In genomic region chr4:105455998-105456397, GRCh38 we compare ENCODE assay signal across 16 cellular contexts.
"Had no signal": no experiment of that assay in that cellular context is flagged by ENCODE, and none has a peak within 500 bp of the region (broad histone marks: within the 10 kb centered on the region; RNA-seq: fewer than 3 reads in every experiment).

No MANE protein-coding gene starts in this region.

- H3K4me3 ChIP-seq: ascending aorta, lung, sigmoid colon, thoracic aorta, vagina had no signal

- ATAC-seq: activated CD8-positive, alpha-beta T cell treated with anti-CD3 and anti-CD28 coated beads for 36 hours; natural killer cell had no signal

- H3K27ac Mint-ChIP-seq: activated CD4-positive, alpha-beta T cell treated with anti-CD3 and anti-CD28 coated beads, Interleukin-2, amount 10 ng/mL, durations not matched to agents 24 days and 14 days; activated CD8-positive, alpha-beta T cell treated with anti-CD3 and anti-CD28 coated beads for 36 hours; activated T-helper 1 cell treated with anti-CD3 and anti-CD28 coated beads, Interleukin-12 subunit alpha, Interleukin-12 subunit beta, Interleukin-2, Interleukin-4 antibody, amounts not matched to agents 30 ng/mL and 10 ng/mL and 1 ng/mL, durations not matched to agents 14 hours and 24 hours and 36 hours; natural killer cell; type B pancreatic cell had no signal

- H3K36me3 ChIP-seq: thoracic aorta had no signal

- H3K4me3 Mint-ChIP-seq: activated CD4-positive, alpha-beta T cell treated with anti-CD3 and anti-CD28 coated beads, Interleukin-2, amount 10 ng/mL, durations not matched to agents 24 days and 14 days; activated CD8-positive, alpha-beta T cell treated with anti-CD3 and anti-CD28 coated beads for 36 hours; activated T-helper 1 cell treated with anti-CD3 and anti-CD28 coated beads, Interleukin-12 subunit alpha, Interleukin-12 subunit beta, Interleukin-2, Interleukin-4 antibody, amounts not matched to agents 30 ng/mL and 10 ng/mL and 1 ng/mL, durations not matched to agents 14 hours and 24 hours and 36 hours; natural killer cell; type B pancreatic cell had no signal

- H3K9me3 ChIP-seq: ascending aorta, sigmoid colon, thoracic aorta, vagina had no signal

- DNase-seq: activated CD4-positive, alpha-beta T cell treated with anti-CD3 and anti-CD28 coated beads, Interleukin-2, amount 10 ng/mL, durations not matched to agents 24 days and 14 days; activated CD8-positive, alpha-beta T cell treated with anti-CD3 and anti-CD28 coated beads for 36 hours; activated gamma-delta T cell; activated naive CD4-positive, alpha-beta T cell treated with anti-CD3 and anti-CD28 coated beads, Interleukin-2, amount 50 U/mL, for 16 hours; cortex of kidney; foreskin fibroblast; natural killer cell; sigmoid colon; stimulated activated CD4-positive, alpha-beta T cell treated with anti-CD3 and anti-CD28 coated beads, Interleukin-4, amount 100 ng/mL, for 1 hour; stimulated activated naive CD4-positive, alpha-beta T cell treated with Interleukin-2 at 50 U/mL for 16 hours had no signal

- H3K27me3 Mint-ChIP-seq: activated CD4-positive, alpha-beta T cell treated with anti-CD3 and anti-CD28 coated beads, Interleukin-2, amount 10 ng/mL, durations not matched to agents 24 days and 14 days; activated CD8-positive, alpha-beta T cell treated with anti-CD3 and anti-CD28 coated beads for 36 hours; type B pancreatic cell had no signal

- H3K4me1 ChIP-seq: vagina had no signal

- H3K9me3 Mint-ChIP-seq: activated CD4-positive, alpha-beta T cell treated with anti-CD3 and anti-CD28 coated beads, Interleukin-2, amount 10 ng/mL, durations not matched to agents 24 days and 14 days; activated CD8-positive, alpha-beta T cell treated with anti-CD3 and anti-CD28 coated beads for 36 hours; activated T-helper 1 cell treated with anti-CD3 and anti-CD28 coated beads, Interleukin-12 subunit alpha, Interleukin-12 subunit beta, Interleukin-2, Interleukin-4 antibody, amounts not matched to agents 30 ng/mL and 10 ng/mL and 1 ng/mL, durations not matched to agents 14 hours and 24 hours and 36 hours; type B pancreatic cell had no signal

- H3K36me3 Mint-ChIP-seq: natural killer cell had no signal

- H3K27ac ChIP-seq: ascending aorta, sigmoid colon, thoracic aorta, vagina had no signal

- H3K27me3 ChIP-seq: ascending aorta, sigmoid colon, vagina had no signal
